Comparison of ENCODE assay signal across 1 cellular context in genomic region chr1:173900427-173900826, GRCh38.
TF ChIP-seq lines count a peak whose summit lies in the region.

No MANE protein-coding gene starts in this region.

TF ChIP-seq in WTC11, 78 proteins besides CTCF, POLR2A, EP300 and RAD21 (continued from another document):
- TF ChIP-seq, protein P1, sequence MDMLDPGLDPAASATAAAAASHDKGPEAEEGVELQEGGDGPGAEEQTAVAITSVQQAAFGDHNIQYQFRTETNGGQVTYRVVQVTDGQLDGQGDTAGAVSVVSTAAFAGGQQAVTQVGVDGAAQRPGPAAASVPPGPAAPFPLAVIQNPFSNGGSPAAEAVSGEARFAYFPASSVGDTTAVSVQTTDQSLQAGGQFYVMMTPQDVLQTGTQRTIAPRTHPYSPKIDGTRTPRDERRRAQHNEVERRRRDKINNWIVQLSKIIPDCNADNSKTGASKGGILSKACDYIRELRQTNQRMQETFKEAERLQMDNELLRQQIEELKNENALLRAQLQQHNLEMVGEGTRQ (CRISPR knock-in tag; IDR thresholded peaks at IDR 0.05), result no peak
- TF ChIP-seq ZMAT4 (CRISPR knock-in tag; IDR thresholded peaks at IDR 0.05), result no peak
